Comparison of ENCODE assay signal across 8 cellular contexts in the genomic region with DNA sequence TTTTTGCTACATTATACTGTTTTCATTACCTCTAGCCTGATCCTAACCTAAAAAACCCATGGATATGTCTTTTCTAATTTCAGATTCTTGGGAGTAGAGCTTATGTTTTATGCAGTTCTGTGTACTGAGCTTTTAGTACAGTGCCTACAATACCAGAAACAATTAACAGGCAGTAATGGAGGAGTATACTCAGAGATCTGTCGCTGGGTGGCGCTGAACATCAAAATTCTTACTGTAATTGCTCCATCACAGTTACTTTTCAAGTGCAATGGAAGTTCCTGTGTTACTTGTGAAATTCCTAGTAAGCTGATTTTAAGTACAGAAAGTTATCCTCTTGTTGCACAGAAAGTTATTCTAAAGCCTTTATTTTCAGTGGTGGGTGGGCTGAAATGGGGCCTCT.
DNase-seq lines count a peak whose midpoint lies in the region; ATAC-seq and TF ChIP-seq lines count a peak whose summit lies in the region.

No MANE protein-coding gene starts in this region.

- H3K4me1 ChIP-seq in cardiac muscle cell (ENCODE audit: low read depth) = no peaks in the 10 kb centered on the region

- no peak overlapping the region for H3K27ac ChIP-seq in cardiac muscle cell

- intact Hi-C loops in posterior vena cava (cut with DNase I) = no loop called here

- DNase-seq in Ammon's horn (ENCODE audit: low spot score) = peak; percentile 77
- peak; percentile 39 for DNase-seq in NCI-H146 treated with DMSO at 0.1 percent for 48 hours (lab: John Stamatoyannopoulos, UW; ENCODE audit: unreplicated experiment)
- peak; percentile 19 to 45 for DNase-seq in activated CD4-positive, alpha-beta T cell treated with anti-CD3 and anti-CD28 coated beads, Interleukin-2, amount 50 U/mL, for 48 hours
- DNase-seq in cardiac muscle cell (ENCODE audit: low read depth in 1 of 2, low spot score in 1 of 2) = peak; percentile 78 to 83
- peak; percentile 90 for DNase-seq in posterior vena cava (ENCODE audit: low spot score)
- no peak for DNase-seq in germinal center (ENCODE audit: low spot score)

- no peaks in the 10 kb centered on the region for H3K27me3 ChIP-seq in cardiac muscle cell

- no peaks in the 10 kb centered on the region for H3K9me3 ChIP-seq in cardiac muscle cell (ENCODE audit: low read depth)

- peak; percentile 74 for TF ChIP-seq CTCF in cardiac muscle cell (IDR thresholded peaks at IDR 0.05; ENCODE audit: low read depth, low read length)

- no peak overlapping the region for H3K4me3 ChIP-seq in cardiac muscle cell

- peak; percentile 60 for ATAC-seq in GM18870 (IDR thresholded peaks at IDR 0.05; ENCODE audit: unreplicated experiment)
- no peak for ATAC-seq in HG03025 (IDR thresholded peaks at IDR 0.05; ENCODE audit: low FRiP score, unreplicated experiment)

- H3K36me3 ChIP-seq in cardiac muscle cell = no peaks in the 10 kb centered on the region
